8 cellular contexts compared by ENCODE assay signal in the genomic region with DNA sequence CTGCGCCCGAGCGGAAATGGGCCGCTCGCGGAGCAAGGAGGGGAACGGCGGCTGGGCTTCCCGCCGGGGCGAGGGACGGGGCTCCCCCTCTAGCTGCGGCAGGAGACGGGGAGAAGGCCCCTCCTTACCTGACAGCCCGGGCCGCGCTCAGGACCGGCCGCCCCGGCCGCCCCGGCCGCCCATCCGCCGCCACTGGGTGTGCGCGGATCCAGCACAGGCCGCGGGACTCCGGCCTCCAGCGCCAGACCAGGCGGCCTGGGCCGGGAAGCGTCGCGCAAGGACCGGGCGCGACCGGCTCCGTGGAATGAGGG. TPM values are rescaled to one million over a fixed set of nuclear protein-coding genes. Genes with fewer than 3 reads are reported as not detected.
DNase-seq lines count a peak whose midpoint lies in the region; ATAC-seq and TF ChIP-seq lines count a peak whose summit lies in the region.

No MANE protein-coding gene starts in this region.

- H3K36me3 ChIP-seq in BJ (ENCODE audit: control insufficient read depth, insufficient read depth, low read length) (peaks cover 3% of the 10 kb centered on the region; the same call in 1 of the 2 replicates), prostate gland (no peaks in the 10 kb centered on the region)

- POLR2A ChIA-PET in BJ (lab: Charles Lee), result no interaction called here
- POLR2A ChIA-PET in activated CD4-positive, alpha-beta memory T cell treated with anti-CD3 and anti-CD28 coated beads, Interleukin-2, amount 10 ng/mL, durations not matched to agents 7 days and 5 days (lab: Charles Lee), result interaction anchor here (0.7 to 5.0 kb wide), 9 partner anchors 8 to 82 kb away, joined by 3 to 49 read pairs (median 4); partner anchors contain the start of gene MCM2

- H3K9me3 Mint-ChIP-seq in activated CD4-positive, alpha-beta memory T cell treated with anti-CD3 and anti-CD28 coated beads, Interleukin-2, amount 10 ng/mL, durations not matched to agents 7 days and 5 days, result no peaks in the 10 kb centered on the region

- DNase-seq in BJ (ENCODE audit: low read depth) (no peak), foreskin fibroblast (no peak), prostate gland (ENCODE audit: low spot score) (no peak), dermis blood vessel endothelial cell (no peak), NCI-H146 (lab: John Stamatoyannopoulos, UW) (no peak)
- peak; percentile 40 for DNase-seq in activated CD4-positive, alpha-beta memory T cell treated with anti-CD3 and anti-CD28 coated beads, Interleukin-2, amount 10 ng/mL, durations not matched to agents 7 days and 5 days

- intact Hi-C loops in prostate gland (cut with DNase I), result loop anchor here (10.0 kb wide), 1 partner anchor 225 kb away; no protein-coding TSS in a partner anchor

- WGBS in prostate gland, result 0% methylated on average over 19 of the region's 41 CpGs

- H3K4me3 Mint-ChIP-seq in activated CD4-positive, alpha-beta memory T cell treated with anti-CD3 and anti-CD28 coated beads, Interleukin-2, amount 10 ng/mL, durations not matched to agents 7 days and 5 days, result peak overlapping the region; percentile 95

- H3K36me3 Mint-ChIP-seq in activated CD4-positive, alpha-beta memory T cell treated with anti-CD3 and anti-CD28 coated beads, Interleukin-2, amount 10 ng/mL, durations not matched to agents 7 days and 5 days (ENCODE audit: low read depth), result no peaks in the 10 kb centered on the region

- H3K4me1 Mint-ChIP-seq in activated CD4-positive, alpha-beta memory T cell treated with anti-CD3 and anti-CD28 coated beads, Interleukin-2, amount 10 ng/mL, durations not matched to agents 7 days and 5 days, result peaks cover 31% of the 10 kb centered on the region

- H3K4me3 ChIP-seq in BJ (ENCODE audit: low read depth, low read length) (peak overlapping the region; percentile 72), foreskin fibroblast (ENCODE audit: low read depth in 1 of 2, low read length in 2 of 2) (peak overlapping the region; percentile 85 to 88), prostate gland (peak overlapping the region; percentile 56 to 98)

- no peak overlapping the region for H3K27ac Mint-ChIP-seq in activated CD4-positive, alpha-beta memory T cell treated with anti-CD3 and anti-CD28 coated beads, Interleukin-2, amount 10 ng/mL, durations not matched to agents 7 days and 5 days

- peak overlapping the region; percentile 87 for H3K27ac ChIP-seq in prostate gland

- no peaks in the 10 kb centered on the region for H3K27me3 ChIP-seq in BJ (ENCODE audit: control insufficient read depth, insufficient read depth, low read length)
- no peaks in the 10 kb centered on the region for H3K27me3 ChIP-seq in prostate gland (replicated peaks; ENCODE audit: insufficient read depth)

- no peaks in the 10 kb centered on the region for H3K9me3 ChIP-seq in prostate gland

- no peaks in the 10 kb centered on the region for H3K27me3 Mint-ChIP-seq in activated CD4-positive, alpha-beta memory T cell treated with anti-CD3 and anti-CD28 coated beads, Interleukin-2, amount 10 ng/mL, durations not matched to agents 7 days and 5 days

- peaks cover 16% of the 10 kb centered on the region for H3K4me1 ChIP-seq in prostate gland (replicated peaks)

- ATAC-seq in GM19043 (IDR thresholded peaks at IDR 0.05; ENCODE audit: low read depth, unreplicated experiment) (peak; percentile 26), HG03139 (IDR thresholded peaks at IDR 0.05; ENCODE audit: unreplicated experiment) (peak; percentile 23)

- TF ChIP-seq CTCF in BJ (IDR thresholded peaks at IDR 0.05; ENCODE audit: insufficient read depth, low read depth, low read length), result no peak
- TF ChIP-seq CTCF in foreskin fibroblast (IDR thresholded peaks at IDR 0.05; ENCODE audit: low read depth, low read length), result no peak
- peak in 1 of 4 experiments; percentile 18 for TF ChIP-seq CTCF in prostate gland (IDR thresholded peaks at IDR 0.05)

- no peak for TF ChIP-seq POLR2A in prostate gland (IDR thresholded peaks at IDR 0.05)

- CTCF ChIA-PET in BJ (lab: Yijun Ruan, JAX), result interaction anchor here (1.1 to 1.6 kb wide), 2 partner anchors 9 to 15 kb away, joined by 3 to 5 read pairs; no protein-coding TSS in a partner anchor
- CTCF ChIA-PET in activated CD4-positive, alpha-beta memory T cell treated with anti-CD3 and anti-CD28 coated beads, Interleukin-2, amount 10 ng/mL, durations not matched to agents 7 days and 5 days (lab: Charles Lee), result interaction anchor here (1.2 to 1.9 kb wide), 3 partner anchors 11 to 48 kb away, joined by 3 to 7 read pairs (median 5); no protein-coding TSS in a partner anchor

RNA-seq across cellular contexts. Expression of gene TPRA1, which starts 0.3 kb away (rescaled TPM):
- 42.3 and 72.2 TPM in 2 replicates for polyA plus RNA-seq in BJ (2011; rRNA removed)
- 46.3 and 77.7 TPM in 2 replicates for polyA minus RNA-seq in BJ (2011; rRNA and poly(A)+ RNA removed)
- 10 to 100 TPM; 22.6 to 23.3 TPM for total RNA-seq in activated CD4-positive, alpha-beta memory T cell treated with anti-CD3 and anti-CD28 coated beads, Interleukin-2, amount 10 ng/mL, durations not matched to agents 7 days and 5 days
- total RNA-seq in prostate gland, result 10 to 100 TPM; 46.6 to 73.1 TPM
- 34.8 and 48.3 TPM in 2 replicates for total RNA-seq in dermis blood vessel endothelial cell

RNA-seq across cellular contexts. Expression of gene MCM2, which starts 8.0 kb away (rescaled TPM):
- polyA plus RNA-seq in BJ (2011; rRNA removed), result 15.7 and 23.6 TPM in 2 replicates
- polyA minus RNA-seq in BJ (2011; rRNA and poly(A)+ RNA removed), result 27.6 and 46.7 TPM in 2 replicates
- total RNA-seq in activated CD4-positive, alpha-beta memory T cell treated with anti-CD3 and anti-CD28 coated beads, Interleukin-2, amount 10 ng/mL, durations not matched to agents 7 days and 5 days, result 100 to 1,000 TPM; 117 to 123 TPM
- total RNA-seq in prostate gland (10 to 100 TPM; 30.9 to 34.7 TPM), dermis blood vessel endothelial cell (51.4 and 110 TPM in 2 replicates)

RNA-seq across cellular contexts. Expression of gene PODXL2, which starts 38.7 kb away (rescaled TPM):
- polyA plus RNA-seq in BJ (2011; rRNA removed), result 2.6 and 3.4 TPM in 2 replicates
- polyA minus RNA-seq in BJ (2011; rRNA and poly(A)+ RNA removed), result 0.72 and 1.2 TPM in 2 replicates
- total RNA-seq in activated CD4-positive, alpha-beta memory T cell treated with anti-CD3 and anti-CD28 coated beads, Interleukin-2, amount 10 ng/mL, durations not matched to agents 7 days and 5 days, result 1 to 10 TPM in 1 of 2 experiments, under 1 TPM in 1; 0.95 to 1.1 TPM
- 10 to 100 TPM; 63.9 to 73.7 TPM for total RNA-seq in prostate gland
- 2.9 and 4.0 TPM in 2 replicates for total RNA-seq in dermis blood vessel endothelial cell

Comparison
In these comparisons a context has a peak if more than half of its experiments do, and no peak if none do; other contexts are left out.
1. RNA of gene PODXL2, which starts 38.7 kb away (total RNA-seq): 63.9 to 73.7 TPM in prostate gland; 2.9 to 4.0 TPM in dermis blood vessel endothelial cell and 0.95 to 1.1 TPM in activated CD4-positive, alpha-beta memory T cell treated with anti-CD3 and anti-CD28 coated beads, Interleukin-2, amount 10 ng/mL, durations not matched to agents 7 days and 5 days; every median in the first group is over 10 times any median in the second.
2. Peak in every context shown above with its lines, with median percentiles within 50 percentile points of each other: H3K4me3 ChIP-seq.